9 cellular contexts compared by ENCODE assay signal in the genomic region with DNA sequence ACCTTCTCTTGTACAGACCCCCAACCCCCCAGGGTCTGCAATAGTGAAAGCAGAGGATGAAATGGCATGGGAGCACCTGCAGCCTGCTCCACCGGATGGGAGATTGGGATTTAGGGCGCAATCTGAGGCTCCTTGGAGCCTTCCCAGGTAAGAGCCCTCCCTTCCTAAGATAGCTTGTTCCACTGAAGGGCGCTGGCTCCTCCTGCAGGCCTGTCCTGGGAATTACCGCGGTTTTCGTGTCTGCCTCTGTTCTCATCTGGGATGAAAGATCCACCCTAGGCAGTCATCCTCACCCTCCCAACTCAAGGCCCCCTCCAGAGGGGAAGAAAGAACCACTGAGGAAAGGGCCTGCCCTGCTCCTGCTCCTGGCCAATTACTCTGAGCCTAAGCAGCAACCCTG.
DNase-seq lines count a peak whose midpoint lies in the region; ATAC-seq and TF ChIP-seq lines count a peak whose summit lies in the region.
"Had no signal": no experiment of that assay in that cellular context is flagged by ENCODE, and none has a peak within 500 bp of the region (broad histone marks: within the 10 kb centered on the region; RNA-seq: fewer than 3 reads in every experiment).

No MANE protein-coding gene starts in this region.

- no peak for TF ChIP-seq POLR2A in vagina (IDR thresholded peaks at IDR 0.05)

- no peaks in the 10 kb centered on the region for H3K9me3 ChIP-seq in vagina

- no peaks in the 10 kb centered on the region for H3K4me1 ChIP-seq in vagina

- H3K27me3 ChIP-seq in vagina, result no peaks in the 10 kb centered on the region

- no peak overlapping the region for H3K4me3 ChIP-seq in vagina

- CTCF ChIA-PET in HEK293T (lab: Yijun Ruan, JAX), result interaction anchor here (1.6 kb wide), 2 partner anchors 9 to 159 kb away, joined by 6 to 10 read pairs; no protein-coding TSS in a partner anchor

- no peak for TF ChIP-seq CTCF in vagina (IDR thresholded peaks at IDR 0.05)

- no peak for ATAC-seq in HG03280 (IDR thresholded peaks at IDR 0.05; ENCODE audit: unreplicated experiment)

- no peak overlapping the region for H3K27ac ChIP-seq in vagina

- POLR2A ChIA-PET in HEK293T (lab: Yijun Ruan, JAX), result no interaction called here

- H3K36me3 ChIP-seq in vagina, result no peaks in the 10 kb centered on the region

- peak; percentile 31 for DNase-seq in activated CD4-positive, CD25-positive, alpha-beta regulatory T cell treated with anti-CD3 and anti-CD28 coated beads, Interleukin-2, amount 50 U/mL, for 72 hours
- no peak for DNase-seq in activated CD4-positive, CD25-positive, alpha-beta regulatory T cell (lab: John Stamatoyannopoulos, UW)
- DNase-seq in HEK293T (ENCODE audit: extremely low spot score) (peak; percentile 70), NCI-H748 (lab: John Stamatoyannopoulos, UW; ENCODE audit: unreplicated experiment) (peak; percentile 69), ecto neural progenitor cell (ENCODE audit: low spot score) (peak; percentile 70), occipital lobe (lab: John Stamatoyannopoulos, UW) (peak; percentile 1), vagina (ENCODE audit: extremely low spot score in 2 of 2) (no peak)
- DNase-seq: naive B cell had no signal

- intact Hi-C loops in vagina (cut with DNase I), result no loop called here

TF ChIP-seq in HEK293T, 16 proteins besides CTCF, POLR2A, EP300 and RAD21:
- no peak for TF ChIP-seq FOXK2 (IDR thresholded peaks at IDR 0.05)

Comparison
In these comparisons a context has a peak if more than half of its experiments do, and no peak if none do; other contexts are left out.
1. DNase-seq: peak in activated CD4-positive, CD25-positive, alpha-beta regulatory T cell treated with anti-CD3 and anti-CD28 coated beads, Interleukin-2, amount 50 U/mL, for 72 hours (single experiment), HEK293T (single experiment), NCI-H748 (single experiment), ecto neural progenitor cell (single experiment) and occipital lobe (single experiment); none in activated CD4-positive, CD25-positive, alpha-beta regulatory T cell (0 of 4) and vagina (0 of 2).